ENCODE assay signal across 20 cellular contexts in the genomic region with DNA sequence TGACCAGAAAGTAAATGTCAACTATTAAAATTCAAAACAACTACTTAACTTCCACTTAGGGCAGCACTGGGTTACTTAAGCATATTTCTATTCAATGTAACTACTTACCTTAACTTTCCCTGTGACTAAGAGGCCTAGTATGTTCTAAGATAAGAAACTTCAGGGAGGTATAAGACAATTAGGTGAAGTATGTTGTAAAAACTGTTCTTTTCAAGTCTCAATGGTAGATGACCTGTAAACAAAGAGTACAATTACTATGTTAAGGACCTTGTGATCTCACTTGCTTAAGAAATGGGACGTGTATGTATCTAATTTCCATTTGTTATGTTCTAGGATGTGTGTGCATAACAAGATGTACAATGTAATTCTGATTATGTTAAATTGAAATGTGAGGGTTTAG.
"Had no signal": no experiment of that assay in that cellular context is flagged by ENCODE, and none has a peak within 500 bp of the region (broad histone marks: within the 10 kb centered on the region; RNA-seq: fewer than 3 reads in every experiment).

No MANE protein-coding gene starts in this region.

- ATAC-seq: activated CD8-positive, alpha-beta memory T cell treated with anti-CD3 and anti-CD28 coated beads, Interleukin-2, amount 10 ng/mL, durations not matched to agents 7 days and 5 days; activated CD8-positive, alpha-beta T cell treated with anti-CD3 and anti-CD28 coated beads, Interleukin-2, amount 10 ng/mL, durations not matched to agents 7 days and 5 days; activated naive CD8-positive, alpha-beta T cell treated with anti-CD3 and anti-CD28 coated beads, Interleukin-2, amount 50 U/mL, for 24 hours; left ventricle myocardium superior; right lobe of liver had no signal

- H3K27me3 ChIP-seq: breast epithelium, neutrophil, right lobe of liver, uterus had no signal

- H3K4me3 ChIP-seq: breast epithelium, right lobe of liver, thoracic aorta, uterus had no signal

- H3K4me1 ChIP-seq: breast epithelium, right lobe of liver, uterus had no signal

- H3K27ac ChIP-seq: breast epithelium, epithelial cell of prostate, neutrophil, right lobe of liver, thoracic aorta, uterus, WERI-Rb-1 had no signal

- H3K36me3 ChIP-seq: breast epithelium, neutrophil, right lobe of liver, thoracic aorta, uterus, WERI-Rb-1 had no signal

- DNase-seq: activated CD4-positive, alpha-beta T cell treated with anti-CD3 and anti-CD28 coated beads, Interleukin-2, amount 50 U/mL, for 1 hour; activated CD4-positive, CD25-positive, alpha-beta regulatory T cell treated with anti-CD3 and anti-CD28 coated beads, Interleukin-2, amount 50 U/mL, for 72 hours; activated CD8-positive, alpha-beta memory T cell treated with anti-CD3 and anti-CD28 coated beads, Interleukin-2, amount 10 ng/mL, durations not matched to agents 7 days and 5 days; activated CD8-positive, alpha-beta T cell treated with anti-CD3 and anti-CD28 coated beads, Interleukin-2, amount 10 ng/mL, durations not matched to agents 7 days and 5 days; activated naive CD8-positive, alpha-beta T cell treated with anti-CD3 and anti-CD28 coated beads, Interleukin-2, amount 50 U/mL, for 24 hours; activated T-cell treated with anti-CD3 and anti-CD28 coated beads, Interleukin-2, amount 50 U/mL, for 48 hours; dermis blood vessel endothelial cell; effector CD4-positive, alpha-beta T cell; left ventricle myocardium superior; mammary epithelial cell; naive B cell; nephron progenitor cell; right lobe of liver; stimulated activated CD4-positive, alpha-beta T cell treated with anti-CD3 and anti-CD28 coated beads, Interleukin-4, amount 100 ng/mL, for 1 hour; uterus; WERI-Rb-1 had no signal

- H3K9me3 ChIP-seq: breast epithelium, neutrophil, right lobe of liver, thoracic aorta, uterus had no signal
